23 cellular contexts compared by ENCODE assay signal in the genomic region with DNA sequence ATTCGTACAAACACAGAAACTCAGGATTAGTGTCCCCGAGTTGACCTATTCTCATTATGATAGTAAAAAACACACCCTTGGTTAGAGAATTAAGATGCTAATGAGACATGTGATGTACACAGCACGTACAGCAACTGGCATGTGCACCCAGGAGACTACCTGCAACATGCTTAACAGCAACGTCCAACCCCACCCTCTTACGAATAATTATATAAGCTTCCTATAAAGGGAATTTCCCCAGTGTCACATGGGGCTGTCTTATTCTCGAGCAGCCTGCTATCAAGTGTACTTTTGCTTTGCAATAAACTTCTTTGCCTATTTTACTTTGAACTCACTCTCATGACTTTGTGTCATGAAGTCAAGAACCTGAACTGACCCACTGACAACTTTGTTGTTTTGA.
"Had no signal": no experiment of that assay in that cellular context is flagged by ENCODE, and none has a peak within 500 bp of the region (broad histone marks: within the 10 kb centered on the region; RNA-seq: fewer than 3 reads in every experiment).

No MANE protein-coding gene starts in this region.

- H3K4me2 ChIP-seq: KMS-11 had no signal

- ATAC-seq: K562, Panc1, PC-3, SK-N-SH treated with all-trans-retinoic acid at 6 μM for 48 hours had no signal

- H3K4me3 ChIP-seq: K562 had no signal

- H3K27ac ChIP-seq: HL-60, KMS-11, RWPE1 had no signal

- H3K9ac ChIP-seq: KMS-11 had no signal

- DNase-seq: MV-4-11, NCI-H1048, NCI-H1105, NCI-H1417, NCI-H1436 treated with DMSO at 0.1 percent for 48 hours, NCI-H1694, NCI-H187 treated with DMSO at 0.1 percent for 48 hours, NCI-H2029 treated with DMSO at 0.1 percent for 48 hours, NCI-H2107, NCI-H2227 treated with DMSO at 0.1 percent for 48 hours, NCI-H446, NCI-H510A, NCI-H524 treated with DMSO at 0.1 percent for 48 hours, NCI-H69, NCI-H774, PC-3, SHP77 had no signal
